8 cellular contexts compared by ENCODE assay signal in the genomic region with DNA sequence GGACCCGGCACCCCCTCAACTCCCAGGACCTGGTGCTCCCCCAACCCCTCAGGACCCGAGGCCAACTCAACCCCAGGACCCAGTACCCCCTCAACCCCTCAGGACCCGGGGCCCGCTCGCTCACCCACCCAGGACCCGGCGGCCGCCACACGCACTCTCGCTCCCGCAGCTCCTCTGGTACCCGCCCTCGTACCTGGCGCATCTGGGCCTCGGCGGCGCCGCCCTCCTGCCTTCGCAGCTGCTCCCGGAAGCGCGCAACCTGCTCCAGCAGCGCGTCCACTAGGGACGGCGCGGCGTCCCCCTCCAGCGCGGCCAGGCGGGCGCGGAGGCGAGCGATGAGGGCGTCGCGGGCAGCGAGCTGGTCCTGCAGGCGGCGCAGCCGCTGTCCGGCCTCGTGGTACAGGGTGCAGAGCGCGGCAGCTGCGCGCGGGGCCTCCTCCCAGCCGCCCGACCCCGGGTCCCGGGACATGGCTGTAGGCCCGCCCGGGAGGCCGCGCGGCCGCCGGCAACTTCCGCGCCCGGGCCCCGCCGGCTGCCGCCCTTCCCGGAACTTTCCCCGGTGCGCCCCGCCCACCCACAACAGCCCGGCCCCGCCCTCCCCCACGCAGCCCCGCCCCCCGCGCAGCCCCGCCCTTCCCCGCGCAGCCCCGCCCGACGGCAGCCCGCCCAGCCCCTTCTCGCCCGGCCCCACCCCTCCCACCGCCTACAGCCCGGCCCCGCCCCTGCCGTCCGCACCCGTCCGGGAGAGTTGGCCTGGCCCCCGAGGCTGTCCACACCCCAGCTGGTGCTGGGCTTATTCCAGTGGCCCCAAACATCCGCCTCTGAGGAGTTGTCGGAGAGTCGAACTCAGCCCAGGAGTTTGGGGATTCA. TPM values are rescaled to one million over a fixed set of nuclear protein-coding genes. Genes with fewer than 3 reads are reported as not detected.
DNase-seq lines count a peak whose midpoint lies in the region; ATAC-seq, FAIRE-seq and TF ChIP-seq lines count a peak whose summit lies in the region.

A gene with protein sequence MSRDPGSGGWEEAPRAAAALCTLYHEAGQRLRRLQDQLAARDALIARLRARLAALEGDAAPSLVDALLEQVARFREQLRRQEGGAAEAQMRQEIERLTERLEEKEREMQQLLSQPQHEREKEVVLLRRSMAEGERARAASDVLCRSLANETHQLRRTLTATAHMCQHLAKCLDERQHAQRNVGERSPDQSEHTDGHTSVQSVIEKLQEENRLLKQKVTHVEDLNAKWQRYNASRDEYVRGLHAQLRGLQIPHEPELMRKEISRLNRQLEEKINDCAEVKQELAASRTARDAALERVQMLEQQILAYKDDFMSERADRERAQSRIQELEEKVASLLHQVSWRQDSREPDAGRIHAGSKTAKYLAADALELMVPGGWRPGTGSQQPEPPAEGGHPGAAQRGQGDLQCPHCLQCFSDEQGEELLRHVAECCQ (minus strand): TSS at position 516 of the 870 bp plus-strand sequence. CDS start 47 bp downstream, at position 469.

- H3K27ac ChIP-seq in KMS-11 (no peak within 1 kb of the TSS; the same call in 1 of the 2 replicates), pancreas (peak within 1 kb of the TSS; percentile 59 to 82 (median 82)), tibial artery (peak within 1 kb of the TSS; percentile 75 to 84)

- WGBS in pancreas, 2 donors: 0 to 1% methylated on average over 61 to 92 of the region's 96 CpGs

- peak within 1 kb of the TSS; percentile 48; the same call in 1 of the 2 replicates for H3K4me2 ChIP-seq in KMS-11

- no peaks in the 10 kb centered on the region for H3K9me3 ChIP-seq in pancreas
- no peaks in the 10 kb centered on the region for H3K9me3 ChIP-seq in tibial artery

- intact Hi-C loops in head of caudate nucleus (cut with DNase I): no loop called here
- intact Hi-C loops in pancreas (cut with DNase I): no loop called here
- intact Hi-C loops in tibial artery (cut with DNase I; ENCODE audit: low total_unique reads): no loop called here

- peak within 1 kb of the TSS; percentile 66 for H2AFZ ChIP-seq in KMS-11 (ENCODE audit: low read depth)

- DNase-seq in DMS79 (lab: John Stamatoyannopoulos, UW): peak; percentile 4
- DNase-seq in SKM-1 (lab: John Stamatoyannopoulos, UW; ENCODE audit: unreplicated experiment): peak; percentile 89
- peak; percentile 25 to 91 (median 81) for DNase-seq in head of caudate nucleus
- peak; percentile 81 to 94 (median 90) for DNase-seq in pancreas
- DNase-seq in tibial artery: peak; percentile 84 to 93

- H3K4me1 Mint-ChIP-seq in activated naive CD8-positive, alpha-beta T cell (ENCODE audit: low read depth): peaks cover 24% of the 10 kb centered on the region

- H3K4me1 ChIP-seq in KMS-11 (ENCODE audit: low read depth, poor library complexity, severe bottlenecking) (peaks cover 4% of the 10 kb centered on the region), pancreas (peaks cover 3 to 16% (median 4%) of the 10 kb centered on the region in 3 donors), tibial artery (peaks cover 0 to 26% (median 14%) of the 10 kb centered on the region in 4 donors)

- TF ChIP-seq CTCF in KMS-11 (conservative IDR thresholded peaks at IDR 0.05; ENCODE audit: low read depth, low read length) (no peak), pancreas (IDR thresholded peaks at IDR 0.05) (peak in 2 of 4 donors; percentile 17 to 33), tibial artery (IDR thresholded peaks at IDR 0.05) (peak; percentile 31 to 46)

- peak within 1 kb of the TSS; percentile 84 for H3K27ac Mint-ChIP-seq in activated naive CD8-positive, alpha-beta T cell

- H4K20me1 ChIP-seq in KMS-11 (ENCODE audit: insufficient read depth): no peaks in the 10 kb centered on the region

- H3K4me3 Mint-ChIP-seq in activated naive CD8-positive, alpha-beta T cell: peak within 1 kb of the TSS; percentile 89

- FAIRE-seq in pancreas (lab: Jason Lieb, UNC): no peak

- H3K9me3 Mint-ChIP-seq in activated naive CD8-positive, alpha-beta T cell (ENCODE audit: low read depth): no peaks in the 10 kb centered on the region

- no peaks in the 10 kb centered on the region for H3K36me3 Mint-ChIP-seq in activated naive CD8-positive, alpha-beta T cell

- no peaks in the 10 kb centered on the region for H3K27me3 Mint-ChIP-seq in activated naive CD8-positive, alpha-beta T cell

- H3K4me3 ChIP-seq in KMS-11 (IDR thresholded peaks at IDR 0.05; ENCODE audit: insufficient read depth, low read depth, low read length) (no peak within 1 kb of the TSS), pancreas (peak within 1 kb of the TSS; percentile 59 to 90 (median 80)), tibial artery (peak within 1 kb of the TSS; percentile 67 to 95)

- H3K36me3 ChIP-seq in KMS-11 (ENCODE audit: insufficient read depth) (no peaks in the 10 kb centered on the region), pancreas (no peaks in the 10 kb centered on the region), tibial artery (no peaks in the 10 kb centered on the region)

- H3K27me3 ChIP-seq in KMS-11 (ENCODE audit: insufficient read depth, low read depth): no peaks in the 10 kb centered on the region
- H3K27me3 ChIP-seq in pancreas: no peaks in the 10 kb centered on the region
- H3K27me3 ChIP-seq in tibial artery: no peaks in the 10 kb centered on the region

- H3K9ac ChIP-seq in KMS-11: peak within 1 kb of the TSS; percentile 51; the same call in 1 of the 2 replicates

- ATAC-seq in GM21526 (IDR thresholded peaks at IDR 0.05; ENCODE audit: low FRiP score, unreplicated experiment) (peak; percentile 46), pancreas (peak; percentile 73 to 82 (median 77))

- peaks cover 6% of the 10 kb centered on the region; the same call in 1 of the 2 replicates for H3K79me2 ChIP-seq in KMS-11 (ENCODE audit: insufficient read depth, low read depth)

RNA-seq across cellular contexts. Expression of the gene that starts here (rescaled TPM):
- total RNA-seq in pancreas: 10 to 100 TPM; 11.4 to 23.1 (median 15.2) TPM
- polyA plus RNA-seq in pancreas: 10 to 100 TPM; 22.6 to 25.4 TPM

Comparison
In these comparisons a context has a peak if more than half of its experiments do, and no peak if none do; other contexts are left out.
1. DNase-seq: peak in every context shown above with its lines; median percentile 90 in pancreas; 89 in SKM-1; 88 in tibial artery; 81 in head of caudate nucleus; 4 in DMS79.